Comparison of ENCODE assay signal across 12 cellular contexts in the genomic region with DNA sequence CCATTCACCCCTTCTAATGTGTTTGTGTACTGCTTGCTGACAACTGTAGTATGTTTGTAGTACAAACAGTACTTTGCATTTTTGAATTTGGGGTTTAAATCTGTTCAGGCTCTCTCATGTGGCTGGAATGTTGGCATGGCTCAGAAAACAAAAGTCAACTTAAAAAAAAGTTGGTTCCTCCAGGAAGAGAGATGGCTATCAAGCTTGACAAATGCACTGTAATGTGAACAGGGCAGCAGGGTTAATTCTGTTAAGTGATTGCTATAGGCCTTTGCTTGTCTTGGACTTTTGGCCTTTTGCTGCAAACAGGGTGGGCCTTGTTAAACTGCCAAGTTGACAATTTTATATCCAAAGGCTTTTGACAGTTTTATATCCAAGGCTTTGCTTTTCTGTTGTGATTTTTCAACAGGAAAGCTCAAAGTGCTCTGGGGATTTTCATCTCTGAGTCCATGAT.
DNase-seq lines count a peak whose midpoint lies in the region; ATAC-seq and TF ChIP-seq lines count a peak whose summit lies in the region.
"Had no signal": no experiment of that assay in that cellular context is flagged by ENCODE, and none has a peak within 500 bp of the region (broad histone marks: within the 10 kb centered on the region; RNA-seq: fewer than 3 reads in every experiment).

No MANE protein-coding gene starts in this region.

- peak; percentile 99 for ATAC-seq in left colon
- ATAC-seq in GM18868 (IDR thresholded peaks at IDR 0.05; ENCODE audit: unreplicated experiment) = no peak
- no peak for ATAC-seq in GM21515 (IDR thresholded peaks at IDR 0.05; ENCODE audit: unreplicated experiment)
- ATAC-seq in activated CD4-positive, alpha-beta T cell treated with anti-CD3 and anti-CD28 coated beads for 36 hours = no peak
- ATAC-seq in GM21390 (IDR thresholded peaks at IDR 0.05; ENCODE audit: unreplicated experiment) = no peak

- H3K4me1 ChIP-seq in HEK293 (ENCODE audit: control insufficient read depth, insufficient read depth, low read length) = no peaks in the 10 kb centered on the region

- H3K36me3 Mint-ChIP-seq in activated CD4-positive, alpha-beta T cell treated with anti-CD3 and anti-CD28 coated beads for 36 hours (ENCODE audit: low read depth) = no peaks in the 10 kb centered on the region
- H3K36me3 Mint-ChIP-seq: type B pancreatic cell had no signal

- H3K27ac ChIP-seq in HEK293 (ENCODE audit: extremely low read depth, low read depth, low read length) = no peak overlapping the region

- intact Hi-C loops in left colon (cut with DNase I, micrococcal nuclease) = no loop called here
- intact Hi-C loops in activated CD4-positive, alpha-beta T cell treated with anti-CD3 and anti-CD28 coated beads for 36 hours (cut with DNase I, micrococcal nuclease) = no loop called here

- no peaks in the 10 kb centered on the region for H3K36me3 ChIP-seq in HEK293 (ENCODE audit: control insufficient read depth in 2 of 2, insufficient read depth in 1 of 2, low read length in 2 of 2)

- peaks cover 6% of the 10 kb centered on the region for H3K4me1 Mint-ChIP-seq in activated CD4-positive, alpha-beta T cell treated with anti-CD3 and anti-CD28 coated beads for 36 hours

- peak; percentile 20 for DNase-seq in choroid plexus epithelial cell (ENCODE audit: low read depth)
- peak; percentile 18 to 38 for DNase-seq in left colon
- peak; percentile 21 for DNase-seq in stromal cell of bone marrow (ENCODE audit: low read depth)
- DNase-seq in activated CD4-positive, alpha-beta T cell treated with anti-CD3 and anti-CD28 coated beads for 36 hours = no peak
- DNase-seq: NCI-H510A had no signal

- H3K4me3 ChIP-seq in HEK293 (ENCODE audit: low read depth, low read length) = no peak overlapping the region
- H3K4me3 ChIP-seq in choroid plexus epithelial cell (ENCODE audit: low read depth, low read length) = no peak overlapping the region

- H3K9me3 Mint-ChIP-seq in activated CD4-positive, alpha-beta T cell treated with anti-CD3 and anti-CD28 coated beads for 36 hours (ENCODE audit: low read depth) = no peaks in the 10 kb centered on the region
- H3K9me3 Mint-ChIP-seq: central memory CD8-positive, alpha-beta T cell; T-helper 1 cell treated with Interleukin-12 subunit alpha and Interleukin-12 subunit beta and Interleukin-4 antibody, amounts not matched to agents 30 μg/mL and 1 μg/mL, for 36 hours; type B pancreatic cell had no signal

- H3K9me3 ChIP-seq in HEK293 (ENCODE audit: control insufficient read depth, insufficient read depth, low read depth, low read length) = no peaks in the 10 kb centered on the region

- no peak overlapping the region for H3K4me3 Mint-ChIP-seq in activated CD4-positive, alpha-beta T cell treated with anti-CD3 and anti-CD28 coated beads for 36 hours
- H3K4me3 Mint-ChIP-seq: central memory CD8-positive, alpha-beta T cell; T-helper 1 cell treated with Interleukin-12 subunit alpha and Interleukin-12 subunit beta and Interleukin-4 antibody, amounts not matched to agents 30 μg/mL and 1 μg/mL, for 36 hours; type B pancreatic cell had no signal

- POLR2A ChIA-PET in HEK293 (lab: Yijun Ruan, JAX) = no interaction called here
- POLR2A ChIA-PET in activated CD4-positive, alpha-beta T cell treated with anti-CD3 and anti-CD28 coated beads for 36 hours (lab: Charles Lee) = no interaction called here

- no peak for TF ChIP-seq CTCF in HEK293 (tag by site-specific recombination; IDR thresholded peaks at IDR 0.05)
- no peak for TF ChIP-seq CTCF in choroid plexus epithelial cell (conservative IDR thresholded peaks at IDR 0.05; ENCODE audit: low read depth, low read length)

- no peaks in the 10 kb centered on the region for H3K27me3 Mint-ChIP-seq in activated CD4-positive, alpha-beta T cell treated with anti-CD3 and anti-CD28 coated beads for 36 hours
- H3K27me3 Mint-ChIP-seq: central memory CD8-positive, alpha-beta T cell had no signal

- CTCF ChIA-PET in HEK293 (lab: Yijun Ruan, JAX) = interaction anchor here (0.8 to 0.9 kb wide), 2 partner anchors 12 to 77 kb away, joined by 3 to 4 read pairs; no protein-coding TSS in a partner anchor
- CTCF ChIA-PET in activated CD4-positive, alpha-beta T cell treated with anti-CD3 and anti-CD28 coated beads for 36 hours (lab: Charles Lee) = no interaction called here

- no peak overlapping the region for H3K27ac Mint-ChIP-seq in activated CD4-positive, alpha-beta T cell treated with anti-CD3 and anti-CD28 coated beads for 36 hours
- H3K27ac Mint-ChIP-seq: T-helper 1 cell treated with Interleukin-12 subunit alpha and Interleukin-12 subunit beta and Interleukin-4 antibody, amounts not matched to agents 30 μg/mL and 1 μg/mL, for 36 hours; type B pancreatic cell had no signal

TF ChIP-seq in HEK293, 187 proteins besides CTCF, POLR2A, EP300 and RAD21:
- TF ChIP-seq FEZF1 (tag by site-specific recombination; IDR thresholded peaks at IDR 0.05) (peak; percentile 78), GFI1B (tag by site-specific recombination; IDR thresholded peaks at IDR 0.05) (peak; percentile 66), ZNF423 (tag by site-specific recombination; IDR thresholded peaks at IDR 0.05) (0 out of 2 replicates have a peak, but pooled peaks have one; percentile 30), TCF7L2 (IDR thresholded peaks at IDR 0.05; ENCODE audit: borderline replicate concordance, low read depth, low read length) (peak; percentile 92), ATF2 (tag by site-specific recombination; IDR thresholded peaks at IDR 0.05; ENCODE audit: low read depth) (no peak), PRDM6 (tag by site-specific recombination; IDR thresholded peaks at IDR 0.05) (0 out of 2 replicates have a peak, but pooled peaks have one; percentile 12), TRIM28 (IDR thresholded peaks at IDR 0.05; ENCODE audit: borderline replicate concordance, low read length) (peak; percentile 69; the same call in 1 of the 2 replicates)
- TF ChIP-seq, protein P1, sequence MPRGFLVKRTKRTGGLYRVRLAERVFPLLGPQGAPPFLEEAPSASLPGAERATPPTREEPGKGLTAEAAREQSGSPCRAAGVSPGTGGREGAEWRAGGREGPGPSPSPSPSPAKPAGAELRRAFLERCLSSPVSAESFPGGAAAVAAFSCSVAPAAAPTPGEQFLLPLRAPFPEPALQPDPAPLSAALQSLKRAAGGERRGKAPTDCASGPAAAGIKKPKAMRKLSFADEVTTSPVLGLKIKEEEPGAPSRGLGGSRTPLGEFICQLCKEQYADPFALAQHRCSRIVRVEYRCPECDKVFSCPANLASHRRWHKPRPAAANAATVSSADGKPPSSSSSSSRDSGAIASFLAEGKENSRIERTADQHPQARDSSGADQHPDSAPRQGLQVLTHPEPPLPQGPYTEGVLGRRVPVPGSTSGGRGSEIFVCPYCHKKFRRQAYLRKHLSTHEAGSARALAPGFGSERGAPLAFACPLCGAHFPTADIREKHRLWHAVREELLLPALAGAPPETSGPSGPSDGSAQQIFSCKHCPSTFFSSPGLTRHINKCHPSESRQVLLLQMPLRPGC (tag by site-specific recombination; IDR thresholded peaks at IDR 0.05) = no peak
